In genomic region chr1:35869245-35869950, GRCh38 we compare ENCODE assay signal across 1 cellular context.
TF ChIP-seq lines count a peak whose summit lies in the region.
"Not testable (repeated sequence)": the region's sequence is repeated elsewhere in the genome, so short reads cannot be mapped to it uniquely, and the experiment has no call there.

No MANE protein-coding gene starts in this region.

TF ChIP-seq in K562, 482 proteins besides CTCF, POLR2A, EP300 and RAD21 (continues in another document):
- TF ChIP-seq POLR2AphosphoS5 (IDR thresholded peaks at IDR 0.05; ENCODE audit: control insufficient read depth, insufficient read depth, low read depth, low read length), result peak; percentile 72
- peak; percentile 86; the same call in 1 of the 2 replicates for TF ChIP-seq SAFB (IDR thresholded peaks at IDR 0.05; ENCODE audit: borderline replicate concordance, low read depth, low read length)
- peak; percentile 79 for TF ChIP-seq ZFX (CRISPR knock-in tag; IDR thresholded peaks at IDR 0.05)
- TF ChIP-seq ETV5 (CRISPR knock-in tag; IDR thresholded peaks at IDR 0.05; ENCODE audit: low read depth), result peak; percentile 42; the same call in 1 of the 2 replicates
- TF ChIP-seq BHLHE40 (IDR thresholded peaks at IDR 0.05; ENCODE audit: low read length), result peak; percentile 94
- peak; percentile 79 for TF ChIP-seq TAF9B (IDR thresholded peaks at IDR 0.05; ENCODE audit: partially characterized antibody)
- TF ChIP-seq FOXK2 (conservative IDR thresholded peaks at IDR 0.05 in 1 of 2, IDR thresholded peaks at IDR 0.05 in 1 of 2; ENCODE audit: low read depth in 2 of 2), result peak; percentile 24 to 40; a peak in 1 of 4 replicates
- peak; percentile 72; the same call in 1 of the 2 replicates for TF ChIP-seq CREM (IDR thresholded peaks at IDR 0.05; ENCODE audit: low read depth)
- peak; percentile 92 for TF ChIP-seq MYC (IDR thresholded peaks at IDR 0.05; ENCODE audit: low read depth, low read length)
- not testable (repeated sequence) for TF ChIP-seq MYC (CRISPR knock-in tag; IDR thresholded peaks at IDR 0.05; ENCODE audit: borderline replicate concordance, low read depth); TOE1 (CRISPR knock-in tag; IDR thresholded peaks at IDR 0.05; ENCODE audit: borderline replicate concordance, low read depth); JUND (tag; IDR thresholded peaks at IDR 0.05; ENCODE audit: borderline replicate concordance, low read depth, low read length)
- TF ChIP-seq THAP12 (CRISPR knock-in tag; IDR thresholded peaks at IDR 0.05), result 0 out of 2 replicates have a peak, but pooled peaks have one; percentile 19
- 0 out of 2 replicates have a peak, but pooled peaks have one; percentile 61 for TF ChIP-seq STAT6 (CRISPR knock-in tag; IDR thresholded peaks at IDR 0.05)
- TF ChIP-seq MBD2 (IDR thresholded peaks at IDR 0.05; ENCODE audit: borderline replicate concordance, low read depth), result peak; percentile 63
- TF ChIP-seq DMBX1 (CRISPR knock-in tag; IDR thresholded peaks at IDR 0.05; ENCODE audit: borderline replicate concordance), result 0 out of 2 replicates have a peak, but pooled peaks have one; percentile 32
- 0 out of 2 replicates have a peak, but pooled peaks have one; percentile 13 for TF ChIP-seq TOE1 (IDR thresholded peaks at IDR 0.05; ENCODE audit: borderline replicate concordance)
- 0 out of 2 replicates have a peak, but pooled peaks have one; percentile 24 for TF ChIP-seq PHB2 (IDR thresholded peaks at IDR 0.05; ENCODE audit: low read depth)
- TF ChIP-seq BRD9 (IDR thresholded peaks at IDR 0.05; ENCODE audit: low read depth, partially characterized antibody), result peak; percentile 46
- peak; percentile 55; the same call in 1 of the 2 replicates for TF ChIP-seq SMAD4 (CRISPR knock-in tag; conservative IDR thresholded peaks at IDR 0.05)
- peak; percentile 55; the same call in 1 of the 2 replicates for TF ChIP-seq CLOCK (CRISPR knock-in tag; IDR thresholded peaks at IDR 0.05; ENCODE audit: borderline replicate concordance)
- 0 out of 2 replicates have a peak, but pooled peaks have one; percentile 30 for TF ChIP-seq SMARCC2 (IDR thresholded peaks at IDR 0.05; ENCODE audit: low read depth)
- peak; percentile 88 for TF ChIP-seq SUPT5H (IDR thresholded peaks at IDR 0.05)
- TF ChIP-seq ZNF592 (IDR thresholded peaks at IDR 0.05), result peak; percentile 64
- TF ChIP-seq JUND (IDR thresholded peaks at IDR 0.05; ENCODE audit: borderline replicate concordance, low read depth, low read length), result 0 out of 2 replicates have a peak, but pooled peaks have one; percentile 15
- TF ChIP-seq KDM5B (IDR thresholded peaks at IDR 0.05; ENCODE audit: insufficient replicate concordance, low read depth, low read length), result peak; percentile 82
- TF ChIP-seq NFIC (IDR thresholded peaks at IDR 0.05), result peak; percentile 30; the same call in 1 of the 2 replicates
- 0 out of 2 replicates have a peak, but pooled peaks have one; percentile 9 for TF ChIP-seq HLTF (IDR thresholded peaks at IDR 0.05)
- TF ChIP-seq POLR2B (IDR thresholded peaks at IDR 0.05; ENCODE audit: low read depth, partially characterized antibody), result peak; percentile 79
- TF ChIP-seq EGR1 (conservative IDR thresholded peaks at IDR 0.05), result peak; percentile 80
- TF ChIP-seq MAX (CRISPR knock-in tag; IDR thresholded peaks at IDR 0.05), result peak; percentile 79
- TF ChIP-seq LCOR (CRISPR knock-in tag; IDR thresholded peaks at IDR 0.05), result peak; percentile 65
- peak; percentile 20 for TF ChIP-seq HNRNPLL (IDR thresholded peaks at IDR 0.05; ENCODE audit: low read depth, low read length, poor library complexity, severe bottlenecking)
- TF ChIP-seq MNT (conservative IDR thresholded peaks at IDR 0.05), result peak; percentile 94 to 96
- TF ChIP-seq MEIS2 (IDR thresholded peaks at IDR 0.05; ENCODE audit: partially characterized antibody), result peak; percentile 99
- peak; percentile 81 for TF ChIP-seq USF1 (CRISPR knock-in tag; IDR thresholded peaks at IDR 0.05)
- peak; percentile 84 for TF ChIP-seq ELF2 (CRISPR knock-in tag; IDR thresholded peaks at IDR 0.05)
- peak; percentile 38 for TF ChIP-seq CHD1 (IDR thresholded peaks at IDR 0.05; ENCODE audit: low read length)
- TF ChIP-seq NRF1 (conservative IDR thresholded peaks at IDR 0.05 in 1 of 2, IDR thresholded peaks at IDR 0.05 in 1 of 2), result peak; percentile 72 to 78
- peak; percentile 45; the same call in 1 of the 2 replicates for TF ChIP-seq RAD51 (IDR thresholded peaks at IDR 0.05; ENCODE audit: borderline replicate concordance, low read depth)
- 0 out of 2 replicates have a peak, but pooled peaks have one; percentile 36 for TF ChIP-seq RNF2 (IDR thresholded peaks at IDR 0.05)
- peak; percentile 60; the same call in 1 of the 2 replicates for TF ChIP-seq SP1 (CRISPR knock-in tag; IDR thresholded peaks at IDR 0.05)
- peak; percentile 24 for TF ChIP-seq ZFP36 (IDR thresholded peaks at IDR 0.05; ENCODE audit: low read depth, low read length, partially characterized antibody)
- TF ChIP-seq ELF4 (CRISPR knock-in tag; IDR thresholded peaks at IDR 0.05), result peak; percentile 64; the same call in 1 of the 2 replicates
- TF ChIP-seq ATF7 (IDR thresholded peaks at IDR 0.05), result peak; percentile 62
- peak; percentile 30; the same call in 1 of the 2 replicates for TF ChIP-seq MTA1 (IDR thresholded peaks at IDR 0.05; ENCODE audit: borderline replicate concordance)
- TF ChIP-seq SMARCE1 (IDR thresholded peaks at IDR 0.05), result 0 out of 2 replicates have a peak, but pooled peaks have one; percentile 47
- 0 out of 2 replicates have a peak, but pooled peaks have one; percentile 29 for TF ChIP-seq MXI1 (IDR thresholded peaks at IDR 0.05; ENCODE audit: low read depth, low read length)
- peak; percentile 71 to 73 for TF ChIP-seq E2F6 (IDR thresholded peaks at IDR 0.05; ENCODE audit: borderline replicate concordance in 1 of 2, extremely low read depth in 1 of 2, insufficient read depth in 1 of 2, insufficient read length in 1 of 2, low read depth in 1 of 2, low read length in 1 of 2, poor library complexity in 1 of 2, severe bottlenecking in 1 of 2)
- TF ChIP-seq MTA3 (IDR thresholded peaks at IDR 0.05; ENCODE audit: borderline replicate concordance), result peak; percentile 34; the same call in 1 of the 2 replicates
- TF ChIP-seq GABPA (tag; conservative IDR thresholded peaks at IDR 0.05; ENCODE audit: low read depth), result peak; percentile 80
- peak; percentile 92 for TF ChIP-seq ELF1 (tag; IDR thresholded peaks at IDR 0.05)
